In genomic region chr4:180449395-180449956, GRCh38 we compare ENCODE assay signal across 9 cellular contexts.
A peak's percentile ranks its signal among the peaks of the same experiment; 100 is the strongest.
DNase-seq lines count a peak whose midpoint lies in the region; ATAC-seq and TF ChIP-seq lines count a peak whose summit lies in the region.
"Had no signal": no experiment of that assay in that cellular context is flagged by ENCODE, and none has a peak within 500 bp of the region (broad histone marks: within the 10 kb centered on the region; RNA-seq: fewer than 3 reads in every experiment).

No MANE protein-coding gene starts in this region.

- no peak overlapping the region for H3K27ac ChIP-seq in mammary epithelial cell (ENCODE audit: insufficient read depth, low read depth, low read length)
- no peak overlapping the region for H3K27ac ChIP-seq in thyroid gland
- no peak overlapping the region for H3K27ac ChIP-seq in effector memory CD4-positive, alpha-beta T cell (ENCODE audit: insufficient read depth, low read length, poor library complexity, severe bottlenecking)
- H3K27ac ChIP-seq in CD8-positive, alpha-beta memory T cell (ENCODE audit: low read depth, low read length), result no peak overlapping the region

- H2AFZ ChIP-seq in mammary epithelial cell (ENCODE audit: low read depth, low read length), result peak overlapping the region; percentile 87

- H3K4me1 ChIP-seq in mammary epithelial cell (ENCODE audit: insufficient read depth, low read length) (no peaks in the 10 kb centered on the region), thyroid gland (no peaks in the 10 kb centered on the region)
- H3K4me1 ChIP-seq in effector memory CD4-positive, alpha-beta T cell (ENCODE audit: control insufficient read depth, insufficient read depth, low read length, poor library complexity, severe bottlenecking), result no peaks in the 10 kb centered on the region
- H3K4me1 ChIP-seq in CD8-positive, alpha-beta memory T cell (ENCODE audit: insufficient read depth, low read length), result no peaks in the 10 kb centered on the region

- H3K9ac ChIP-seq in mammary epithelial cell (ENCODE audit: insufficient read depth, low read length), result no peak overlapping the region

- in situ Hi-C loops in mammary epithelial cell (cut with MboI; ENCODE audit: low sequenced_read_pairs in 2 of 2), result no loop called here

- peak; percentile 60 for TF ChIP-seq CTCF in GM12874 (IDR thresholded peaks at IDR 0.05; ENCODE audit: insufficient read depth, low read depth, low read length)
- TF ChIP-seq CTCF in mammary epithelial cell (conservative IDR thresholded peaks at IDR 0.05 in 1 of 2, IDR thresholded peaks at IDR 0.05 in 1 of 2; ENCODE audit: extremely low read depth in 1 of 2, insufficient read depth in 1 of 2, low read depth in 1 of 2, low read length in 2 of 2), result peak; percentile 94 to 97
- peak in 3 of 6 experiments; percentile 27 to 51 (median 33) for TF ChIP-seq CTCF in thyroid gland (IDR thresholded peaks at IDR 0.05)
- no peak for TF ChIP-seq CTCF in omental fat pad (IDR thresholded peaks at IDR 0.05)

- peak overlapping the region; percentile 78 for H3K4me2 ChIP-seq in mammary epithelial cell (ENCODE audit: insufficient read depth, low read depth, low read length)

- no peaks in the 10 kb centered on the region for H3K36me3 ChIP-seq in mammary epithelial cell (ENCODE audit: insufficient read depth, low read length)
- no peaks in the 10 kb centered on the region for H3K36me3 ChIP-seq in thyroid gland
- no peaks in the 10 kb centered on the region for H3K36me3 ChIP-seq in effector memory CD4-positive, alpha-beta T cell (ENCODE audit: control insufficient read depth, insufficient read depth, low read length)
- H3K36me3 ChIP-seq in CD8-positive, alpha-beta memory T cell (ENCODE audit: insufficient read depth, low read length), result no peaks in the 10 kb centered on the region

- H3K4me1 Mint-ChIP-seq in CD8-positive, alpha-beta memory T cell, result no peaks in the 10 kb centered on the region

- peaks cover 0 to 19% (median 3%) of the 10 kb centered on the region in 5 donors for H3K9me3 Mint-ChIP-seq in CD8-positive, alpha-beta memory T cell

- CTCF ChIA-PET in mammary epithelial cell (lab: Charles Lee; ENCODE audit: low non-redundant PET), result interaction anchor here (0.7 kb wide), 1 partner anchor 16 kb away, joined by 3 read pairs; no protein-coding TSS in a partner anchor
- CTCF ChIA-PET in CD8-positive, alpha-beta memory T cell (lab: Charles Lee), result no interaction called here

- no peaks in the 10 kb centered on the region for H3K36me3 Mint-ChIP-seq in CD8-positive, alpha-beta memory T cell

- peak; percentile 88 for ATAC-seq in HG02970 (IDR thresholded peaks at IDR 0.05; ENCODE audit: low FRiP score, unreplicated experiment)
- ATAC-seq in omental fat pad (ENCODE audit: low FRiP score), result no peak

- no peaks in the 10 kb centered on the region for H4K20me1 ChIP-seq in mammary epithelial cell (ENCODE audit: insufficient read depth, low read length)

- H3K9me3 ChIP-seq in mammary epithelial cell (replicated peaks; ENCODE audit: insufficient read depth, low read length) (no peaks in the 10 kb centered on the region), thyroid gland (no peaks in the 10 kb centered on the region)
- H3K9me3 ChIP-seq in effector memory CD4-positive, alpha-beta T cell (ENCODE audit: control insufficient read depth, low read length), result no peaks in the 10 kb centered on the region
- H3K9me3 ChIP-seq in CD8-positive, alpha-beta memory T cell (ENCODE audit: low read length), result no peaks in the 10 kb centered on the region

- no peak overlapping the region for H3K4me3 Mint-ChIP-seq in CD8-positive, alpha-beta memory T cell

- dilution Hi-C loops in mammary epithelial cell (cut with HindIII; ENCODE audit: low sequenced_read_pairs), result no loop called here

- POLR2A ChIA-PET in CD8-positive, alpha-beta memory T cell (lab: Charles Lee), result no interaction called here

- DNase-seq in NCI-H748 (lab: John Stamatoyannopoulos, UW; ENCODE audit: unreplicated experiment) (peak; percentile 81), mammary epithelial cell (peak; percentile 54), thyroid gland (peak; percentile 10 to 30), omental fat pad (ENCODE audit: low spot score) (no peak)
- no peak for DNase-seq in effector memory CD4-positive, alpha-beta T cell
- no peak for DNase-seq in CD8-positive, alpha-beta memory T cell

- intact Hi-C loops in mammary epithelial cell (cut with micrococcal nuclease), result no loop called here
- intact Hi-C loops in thyroid gland (cut with DNase I), result no loop called here

- no peak overlapping the region for H3K27ac Mint-ChIP-seq in CD8-positive, alpha-beta memory T cell

- H3K27me3 Mint-ChIP-seq in CD8-positive, alpha-beta memory T cell, result no peaks in the 10 kb centered on the region

- no TSS peak for BruUV-seq in mammary epithelial cell (replicated peaks; lab: Mats Ljungman, UMichigan)

- H3K79me2 ChIP-seq in mammary epithelial cell (ENCODE audit: insufficient read depth, low read length), result no peaks in the 10 kb centered on the region

- 5% methylated on average over 5 of the region's 6 CpGs for whole genome bisulfite sequencing in mammary epithelial cell (ENCODE audit: low coverage, missing lambda C conversion rate)
- WGBS in thyroid gland, 2 donors, result 31 to 32% methylated on average over 6 of the region's 6 CpGs

- H3K4me3 ChIP-seq in mammary epithelial cell (replicated peaks in 1 of 3; ENCODE audit: insufficient read depth in 1 of 3, low read depth in 2 of 3, low read length in 3 of 3) (peak overlapping the region; percentile 28 to 52 (median 33)), thyroid gland (replicated peaks in 1 of 3) (no peak overlapping the region)
- H3K4me3 ChIP-seq in effector memory CD4-positive, alpha-beta T cell (ENCODE audit: insufficient read depth, low read depth, low read length, poor library complexity, severe bottlenecking), result no peak overlapping the region
- H3K4me3 ChIP-seq in CD8-positive, alpha-beta memory T cell (ENCODE audit: low read length), result no peak overlapping the region
- H3K4me3 ChIP-seq: lung had no signal

- TF ChIP-seq POLR2A in thyroid gland (IDR thresholded peaks at IDR 0.05), result no peak

- H3K27me3 ChIP-seq in mammary epithelial cell (ENCODE audit: insufficient read depth, low read length) (no peaks in the 10 kb centered on the region), thyroid gland (no peaks in the 10 kb centered on the region)
- no peaks in the 10 kb centered on the region for H3K27me3 ChIP-seq in effector memory CD4-positive, alpha-beta T cell (replicated peaks; ENCODE audit: control insufficient read depth, insufficient read depth, low read length, poor library complexity, severe bottlenecking)
- H3K27me3 ChIP-seq in CD8-positive, alpha-beta memory T cell (ENCODE audit: insufficient read depth, low read length, poor library complexity, severe bottlenecking), result no peaks in the 10 kb centered on the region

Comparison
In these comparisons a context has a peak if more than half of its experiments do, and no peak if none do; other contexts are left out.
1. CTCF ChIP-seq: peak in GM12874 (single experiment) and mammary epithelial cell (2 of 2); none in omental fat pad (0 of 3).
2. DNase-seq: peak in NCI-H748 (single experiment), mammary epithelial cell (single experiment) and thyroid gland (2 of 2); none in effector memory CD4-positive, alpha-beta T cell (0 of 3), omental fat pad (single experiment) and CD8-positive, alpha-beta memory T cell (0 of 5).
3. H3K4me3 ChIP-seq: peak in mammary epithelial cell (3 of 3); none in thyroid gland (0 of 3), effector memory CD4-positive, alpha-beta T cell (single experiment) and CD8-positive, alpha-beta memory T cell (single experiment).